In the genomic region with DNA sequence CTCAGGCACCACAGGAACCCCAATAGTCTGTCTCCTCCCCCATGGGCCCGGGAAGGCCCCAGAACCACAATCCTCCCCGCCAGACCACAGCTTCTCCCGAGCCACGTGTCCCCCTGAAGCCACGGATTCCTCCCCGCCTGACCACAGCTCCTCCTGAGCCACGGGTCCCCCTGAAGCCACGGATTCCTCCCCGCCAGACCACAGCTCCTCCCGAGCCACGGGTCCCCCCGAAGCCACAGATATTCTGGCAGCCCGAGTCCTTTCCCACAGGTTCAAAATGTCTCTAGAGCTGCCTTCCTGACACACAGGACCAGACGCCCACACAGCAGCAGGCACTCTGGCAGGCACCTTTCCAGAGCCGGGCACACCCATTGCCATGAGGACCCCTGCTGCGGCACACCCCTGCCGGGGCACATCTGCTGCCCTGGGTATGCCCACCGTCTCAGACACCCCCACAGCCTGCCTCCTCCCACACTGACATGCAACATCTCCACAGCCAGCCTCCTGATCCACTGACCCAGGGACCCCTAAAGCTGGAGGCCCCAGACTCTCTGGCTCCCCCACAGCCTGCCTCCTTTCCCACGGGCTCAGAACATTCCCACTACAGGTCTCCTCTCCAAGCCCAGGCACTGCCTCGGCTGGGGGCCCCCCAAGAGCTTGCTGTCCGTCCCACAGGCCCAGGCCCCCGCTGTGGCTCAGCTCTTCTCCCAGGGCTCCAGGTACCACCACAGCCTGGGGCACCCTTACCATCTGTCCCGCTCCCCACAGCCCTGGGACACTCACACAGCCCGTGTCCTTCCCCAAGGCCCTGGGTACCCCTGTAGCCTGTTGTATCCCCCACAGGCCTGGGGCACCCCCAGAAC, we compare ENCODE assay signal across 12 cellular contexts. TPM values are rescaled to one million over a fixed set of nuclear protein-coding genes. Genes with fewer than 3 reads are reported as not detected.
DNase-seq lines count a peak whose midpoint lies in the region; ATAC-seq and TF ChIP-seq lines count a peak whose summit lies in the region.
"Had no signal": no experiment of that assay in that cellular context is flagged by ENCODE, and none has a peak within 500 bp of the region (broad histone marks: within the 10 kb centered on the region; RNA-seq: fewer than 3 reads in every experiment).

No MANE protein-coding gene starts in this region.

- WGBS in esophagus squamous epithelium, 2 donors, result 67 to 73% methylated on average over 13 to 22 of the region's 24 CpGs

- peak overlapping the region in 2 of 4 donors; percentile 36 to 94 for H3K27ac ChIP-seq in esophagus squamous epithelium
- H3K27ac ChIP-seq: prostate gland had no signal

- H3K36me3 ChIP-seq in esophagus squamous epithelium, result peaks cover 0 to 25% (median 0%) of the 10 kb centered on the region in 3 donors
- H3K36me3 ChIP-seq: prostate gland had no signal

- ATAC-seq in T-helper 17 cell (no peak), HG02870 (IDR thresholded peaks at IDR 0.05; ENCODE audit: unreplicated experiment) (no peak)
- ATAC-seq in stimulated activated effector memory CD8-positive, alpha-beta T cell treated with anti-CD3 and anti-CD28 coated beads, Interleukin-12 subunit alpha, Interleukin-12 subunit beta, amount 100 ng/mL, for 72 hours, result no peak

- peaks cover 26% of the 10 kb centered on the region for H3K36me3 Mint-ChIP-seq in activated naive CD4-positive, alpha-beta T cell treated with anti-CD3 and anti-CD28 coated beads, Interleukin-2, amount 10 ng/mL, durations not matched to agents 7 days and 5 days
- H3K36me3 Mint-ChIP-seq in T-helper 17 cell (ENCODE audit: low read depth), result peaks cover 5% of the 10 kb centered on the region
- H3K36me3 Mint-ChIP-seq in stimulated activated effector memory CD8-positive, alpha-beta T cell treated with anti-CD3 and anti-CD28 coated beads, Interleukin-12 subunit alpha, Interleukin-12 subunit beta, amount 100 ng/mL, for 72 hours, result peaks cover 60% of the 10 kb centered on the region

- peaks cover 19 to 50% (median 25%) of the 10 kb centered on the region in 3 donors for H3K4me1 ChIP-seq in esophagus squamous epithelium

- CTCF ChIA-PET in activated naive CD4-positive, alpha-beta T cell treated with anti-CD3 and anti-CD28 coated beads, Interleukin-2, amount 10 ng/mL, durations not matched to agents 7 days and 5 days (lab: Charles Lee), result no interaction called here

- intact Hi-C loops in esophagus squamous epithelium (cut with DNase I), result loop anchor here (10.0 kb wide), 1 partner anchor 173 kb away; no protein-coding TSS in a partner anchor

- H3K4me3 Mint-ChIP-seq in activated naive CD4-positive, alpha-beta T cell treated with anti-CD3 and anti-CD28 coated beads, Interleukin-2, amount 10 ng/mL, durations not matched to agents 7 days and 5 days, result peak overlapping the region; percentile 88
- H3K4me3 Mint-ChIP-seq in T-helper 17 cell, result peak overlapping the region; percentile 94
- peak overlapping the region; percentile 90 for H3K4me3 Mint-ChIP-seq in stimulated activated effector memory CD8-positive, alpha-beta T cell treated with anti-CD3 and anti-CD28 coated beads, Interleukin-12 subunit alpha, Interleukin-12 subunit beta, amount 100 ng/mL, for 72 hours

- no peak for DNase-seq in activated naive CD4-positive, alpha-beta T cell treated with anti-CD3 and anti-CD28 coated beads, Interleukin-2, amount 10 ng/mL, durations not matched to agents 7 days and 5 days
- DNase-seq in activated naive CD4-positive, alpha-beta T cell treated with Interleukin-2 at 50 U/mL for 16 hours, result no peak
- DNase-seq in T-helper 17 cell, result no peak
- DNase-seq in esophagus squamous epithelium (lab: John Stamatoyannopoulos, UW), result no peak
- DNase-seq in stimulated activated effector memory CD8-positive, alpha-beta T cell treated with anti-CD3 and anti-CD28 coated beads, Interleukin-12 subunit alpha, Interleukin-12 subunit beta, amount 100 ng/mL, for 72 hours (ENCODE audit: low spot score in 2 of 2), result no peak
- no peak for DNase-seq in HPDE6-E6E7 (ENCODE audit: extremely low spot score)
- DNase-seq in NCI-H2196 treated with DMSO at 0.1 percent for 48 hours (lab: John Stamatoyannopoulos, UW; ENCODE audit: unreplicated experiment), result no peak
- DNase-seq: COR-L47, islet precursor cell, MM.1S had no signal

- no peaks in the 10 kb centered on the region for H3K27me3 Mint-ChIP-seq in activated naive CD4-positive, alpha-beta T cell treated with anti-CD3 and anti-CD28 coated beads, Interleukin-2, amount 10 ng/mL, durations not matched to agents 7 days and 5 days
- no peaks in the 10 kb centered on the region for H3K27me3 Mint-ChIP-seq in T-helper 17 cell

- H3K9me3 Mint-ChIP-seq in activated naive CD4-positive, alpha-beta T cell treated with anti-CD3 and anti-CD28 coated beads, Interleukin-2, amount 10 ng/mL, durations not matched to agents 7 days and 5 days, result no peaks in the 10 kb centered on the region
- H3K9me3 Mint-ChIP-seq in stimulated activated effector memory CD8-positive, alpha-beta T cell treated with anti-CD3 and anti-CD28 coated beads, Interleukin-12 subunit alpha, Interleukin-12 subunit beta, amount 100 ng/mL, for 72 hours, result no peaks in the 10 kb centered on the region

- no peaks in the 10 kb centered on the region for H3K9me3 ChIP-seq in T-helper 17 cell (ENCODE audit: control insufficient read depth, low read length, poor library complexity, severe bottlenecking)
- H3K9me3 ChIP-seq in esophagus squamous epithelium, result no peaks in the 10 kb centered on the region
- H3K9me3 ChIP-seq: prostate gland had no signal

- peak overlapping the region in 3 of 4 donors; percentile 67 to 94 (median 89) for H3K4me3 ChIP-seq in esophagus squamous epithelium

- peaks cover 46% of the 10 kb centered on the region for H3K4me1 Mint-ChIP-seq in activated naive CD4-positive, alpha-beta T cell treated with anti-CD3 and anti-CD28 coated beads, Interleukin-2, amount 10 ng/mL, durations not matched to agents 7 days and 5 days
- peaks cover 51% of the 10 kb centered on the region for H3K4me1 Mint-ChIP-seq in T-helper 17 cell
- H3K4me1 Mint-ChIP-seq in stimulated activated effector memory CD8-positive, alpha-beta T cell treated with anti-CD3 and anti-CD28 coated beads, Interleukin-12 subunit alpha, Interleukin-12 subunit beta, amount 100 ng/mL, for 72 hours, result peaks cover 50% of the 10 kb centered on the region

- no peak overlapping the region for H3K27ac Mint-ChIP-seq in activated naive CD4-positive, alpha-beta T cell treated with anti-CD3 and anti-CD28 coated beads, Interleukin-2, amount 10 ng/mL, durations not matched to agents 7 days and 5 days
- peak overlapping the region; percentile 95 for H3K27ac Mint-ChIP-seq in T-helper 17 cell
- peak overlapping the region; percentile 96 for H3K27ac Mint-ChIP-seq in stimulated activated effector memory CD8-positive, alpha-beta T cell treated with anti-CD3 and anti-CD28 coated beads, Interleukin-12 subunit alpha, Interleukin-12 subunit beta, amount 100 ng/mL, for 72 hours

- TF ChIP-seq CTCF in esophagus squamous epithelium (IDR thresholded peaks at IDR 0.05), result no peak

- no peaks in the 10 kb centered on the region for H3K27me3 ChIP-seq in esophagus squamous epithelium

- no peak for TF ChIP-seq POLR2A in esophagus squamous epithelium (IDR thresholded peaks at IDR 0.05)

RNA-seq across cellular contexts. Expression of a gene that starts 2.2 kb away (rescaled TPM):
- total RNA-seq in T-helper 17 cell (10 to 100 TPM; 10.8 to 12.1 TPM), esophagus squamous epithelium (10 to 100 TPM in 3 of 4 donors, 1 to 10 TPM in 1; 8.1 to 17.4 (median 11.4) TPM)

RNA-seq across cellular contexts. Expression of a gene that starts 2.6 kb away (rescaled TPM):
- 10 to 100 TPM; 10.8 to 16.9 TPM for total RNA-seq in T-helper 17 cell
- 100 to 1,000 TPM; 446 to 796 (median 696) TPM for total RNA-seq in esophagus squamous epithelium

RNA-seq across cellular contexts. Expression of a gene that starts 13.1 kb away (rescaled TPM):
- total RNA-seq in T-helper 17 cell, result 10 to 100 TPM; 32.9 to 36.6 TPM
- 10 to 100 TPM in 2 of 4 donors, 1 to 10 TPM in 2; 5.5 to 18.9 (median 12.5) TPM for total RNA-seq in esophagus squamous epithelium

RNA-seq across cellular contexts. Expression of a gene that starts 13.3 kb away (rescaled TPM):
- total RNA-seq in T-helper 17 cell (1 to 10 TPM; 1.3 to 2.5 TPM), esophagus squamous epithelium (1 to 10 TPM in 1 of 4 donors, under 1 TPM in 2, not detected in 1; 0.27 to 1.5 (median 0.57) TPM)

Comparison
In these comparisons a context has a peak if more than half of its experiments do, and no peak if none do; other contexts are left out.
1. RNA of a gene that starts 2.6 kb away (total RNA-seq): 446 to 796 TPM in esophagus squamous epithelium; 10.8 to 16.9 TPM in T-helper 17 cell; every median in the first group is over 10 times any median in the second.
2. Peak in every context shown above with its lines, with median percentiles within 50 percentile points of each other: H3K4me3 Mint-ChIP-seq.